Comparison of ENCODE assay signal across 30 cellular contexts in genomic region chr5:132658383-132659302, GRCh38. TPM values are rescaled to one million over a fixed set of nuclear protein-coding genes. Genes with fewer than 3 reads are reported as not detected.
DNase-seq lines count a peak whose midpoint lies in the region; ATAC-seq and TF ChIP-seq lines count a peak whose summit lies in the region.
"Had no signal": no experiment of that assay in that cellular context is flagged by ENCODE, and none has a peak within 500 bp of the region (broad histone marks: within the 10 kb centered on the region; RNA-seq: fewer than 3 reads in every experiment).

No MANE protein-coding gene starts in this region.

- H2AFZ ChIP-seq in GM23338: no peak overlapping the region

- H3K27ac Mint-ChIP-seq in WTC11 (no peak overlapping the region), GM23338 (no peak overlapping the region)
- H3K27ac Mint-ChIP-seq: activated naive CD8-positive, alpha-beta T cell; CD8-positive, alpha-beta T cell; nephron had no signal

- H3K4me1 ChIP-seq in colonic mucosa (peaks cover 4% of the 10 kb centered on the region), GM23338 (ENCODE audit: insufficient read depth) (no peaks in the 10 kb centered on the region; the same call in none of the 2 replicates)
- H3K4me1 ChIP-seq: pancreas had no signal

- intact Hi-C loops in colonic mucosa (cut with DNase I): no loop called here

- peak; percentile 54 for DNase-seq in activated CD8-positive, alpha-beta memory T cell treated with anti-CD3 and anti-CD28 coated beads for 24 hours
- DNase-seq in activated CD8-positive, alpha-beta memory T cell treated with anti-CD3 and anti-CD28 coated beads, Interleukin-2, amount 50 U/mL, for 4 hours: no peak
- DNase-seq in WTC11 (ENCODE audit: low spot score) (no peak), colonic mucosa (peak; percentile 14), putamen (ENCODE audit: low spot score) (peak; percentile 9), NCI-H2029 (lab: John Stamatoyannopoulos, UW) (no peak), GM23338 (ENCODE audit: low spot score) (no peak), SW 1271 (lab: John Stamatoyannopoulos, UW) (no peak)
- DNase-seq: activated CD4-positive, alpha-beta T cell treated with anti-CD3 and anti-CD28 coated beads for 1 hour; activated effector memory CD4-positive, alpha-beta T cell treated with anti-CD3 and anti-CD28 coated beads, Interleukin-2, amount 50 U/mL, for 16 hours; BE2C; CD8-positive, alpha-beta T cell; EL; gastrocnemius medialis; kidney glomerular epithelial cell; mucosa of descending colon; NCI-H1048; NCI-H1694; NCI-H2171; NCI-H510A; pancreas; small intestine; tibial artery had no signal

- H3K36me3 Mint-ChIP-seq in WTC11 (no peaks in the 10 kb centered on the region), GM23338 (ENCODE audit: low read depth) (peaks cover 3% of the 10 kb centered on the region; the same call in 1 of the 3 replicates)
- H3K36me3 Mint-ChIP-seq: activated naive CD8-positive, alpha-beta T cell; CD8-positive, alpha-beta T cell; IgD-negative memory B cell had no signal

- no peak overlapping the region for H3K4me2 ChIP-seq in GM23338

- no peak overlapping the region for H3K9ac ChIP-seq in colonic mucosa (ENCODE audit: low read depth in 2 of 2, low read length in 2 of 2)

- H3K27me3 ChIP-seq in colonic mucosa: peaks cover 18% of the 10 kb centered on the region
- H3K27me3 ChIP-seq in GM23338 (ENCODE audit: insufficient read depth): peaks cover 42% of the 10 kb centered on the region
- H3K27me3 ChIP-seq: BE2C had no signal

- H3K36me3 ChIP-seq in colonic mucosa: no peaks in the 10 kb centered on the region
- H3K36me3 ChIP-seq in GM23338 (ENCODE audit: insufficient read depth): no peaks in the 10 kb centered on the region
- H3K36me3 ChIP-seq: BE2C, gastrocnemius medialis, pancreas, tibial artery had no signal

- no peak overlapping the region for H3K4me3 Mint-ChIP-seq in WTC11
- H3K4me3 Mint-ChIP-seq in GM23338: no peak overlapping the region
- H3K4me3 Mint-ChIP-seq: CD8-positive, alpha-beta T cell; IgD-negative memory B cell had no signal

- H4K20me1 ChIP-seq in GM23338 (replicated peaks; ENCODE audit: insufficient read depth): no peaks in the 10 kb centered on the region

- POLR2A ChIA-PET in WTC11 (lab: Charles Lee): no interaction called here

- peaks cover 42% of the 10 kb centered on the region for H3K27me3 Mint-ChIP-seq in WTC11 (ENCODE audit: low read depth)
- peaks cover 42% of the 10 kb centered on the region for H3K27me3 Mint-ChIP-seq in GM23338 (ENCODE audit: insufficient read depth, low read depth, poor library complexity)

- H3K4me1 Mint-ChIP-seq in WTC11 (peaks cover 12% of the 10 kb centered on the region), GM23338 (peaks cover 8% of the 10 kb centered on the region)

- no peaks in the 10 kb centered on the region for H3K9me2 ChIP-seq in GM23338 (ENCODE audit: insufficient read depth)

- H3K27ac ChIP-seq in colonic mucosa (no peak overlapping the region), GM23338 (ENCODE audit: low read depth) (no peak overlapping the region)
- H3K27ac ChIP-seq: gastrocnemius medialis, pancreas, RWPE1, tibial artery had no signal

- H3K79me2 ChIP-seq in GM23338 (replicated peaks; ENCODE audit: insufficient read depth): no peaks in the 10 kb centered on the region

- H3K9me3 Mint-ChIP-seq in WTC11: no peaks in the 10 kb centered on the region
- no peaks in the 10 kb centered on the region; the same call in 1 of the 3 replicates for H3K9me3 Mint-ChIP-seq in GM23338
- H3K9me3 Mint-ChIP-seq: CD8-positive, alpha-beta T cell; IgD-negative memory B cell; nephron had no signal

- TF ChIP-seq CTCF in WTC11 (IDR thresholded peaks at IDR 0.05): no peak
- TF ChIP-seq CTCF in colonic mucosa (IDR thresholded peaks at IDR 0.05): no peak
- no peak for TF ChIP-seq CTCF in GM23338 (conservative IDR thresholded peaks at IDR 0.05; ENCODE audit: low read depth in 2 of 2)

- ATAC-seq in WTC11: no peak
- no peak for ATAC-seq in GM23338
- ATAC-seq: CD8-positive, alpha-beta T cell; gastrocnemius medialis; mucosa of descending colon; pancreas had no signal

- CTCF ChIA-PET in WTC11 (lab: Charles Lee): interaction anchor here (0.8 to 1.6 kb wide), 3 partner anchors 19 to 165 kb away, joined by 3 to 4 read pairs (median 3); partner anchors contain the start of gene KIF3A

- H3K9me3 ChIP-seq in colonic mucosa: no peaks in the 10 kb centered on the region
- H3K9me3 ChIP-seq: BE2C, gastrocnemius medialis, mucosa of descending colon, pancreas, tibial artery had no signal

- H3K4me3 ChIP-seq in colonic mucosa (no peak overlapping the region), GM23338 (no peak overlapping the region)
- H3K4me3 ChIP-seq: gastrocnemius medialis, lung, mucosa of descending colon, pancreas, tibial artery had no signal

- H3F3A ChIP-seq in GM23338 (replicated peaks; ENCODE audit: low read depth): 0 out of 2 replicates have a peak, but pooled peaks cover 4% of the 10 kb centered on the region

TF ChIP-seq in WTC11, 78 proteins besides CTCF, POLR2A, EP300 and RAD21:
- TF ChIP-seq TEAD1 (CRISPR knock-in tag; IDR thresholded peaks at IDR 0.05): no peak
- TF ChIP-seq GABPB1 (CRISPR knock-in tag; IDR thresholded peaks at IDR 0.05): peak; percentile 65
TF ChIP-seq in WTC11: peak in this region for 1.

TF ChIP-seq in GM23338, 12 proteins besides CTCF, POLR2A, EP300 and RAD21 (continues in another document):
- no peak for TF ChIP-seq ZNF331 (CRISPR knock-in tag; IDR thresholded peaks at IDR 0.05; ENCODE audit: low read depth)
- no peak for TF ChIP-seq POLR2AphosphoS5 (IDR thresholded peaks at IDR 0.05; ENCODE audit: low read depth)
- no peak for TF ChIP-seq CREB1 (CRISPR knock-in tag; IDR thresholded peaks at IDR 0.05; ENCODE audit: low read depth)
- TF ChIP-seq REST (IDR thresholded peaks at IDR 0.05; ENCODE audit: unreplicated experiment): no peak
- no peak for TF ChIP-seq JUNB (IDR thresholded peaks at IDR 0.05; ENCODE audit: unreplicated experiment)
- TF ChIP-seq EZH2 (IDR thresholded peaks at IDR 0.05; ENCODE audit: low read depth, unreplicated experiment): no peak
- TF ChIP-seq STAT1 (IDR thresholded peaks at IDR 0.05; ENCODE audit: unreplicated experiment): no peak

RNA-seq across cellular contexts. Expression of gene IL13, which starts 0.7 kb away (rescaled TPM):
- total RNA-seq in WTC11 (2021) (not detected in 3 replicates), colonic mucosa (not detected)
- total RNA-seq in GM23338 (2014; rRNA removed; shearing (Covaris generic)): not detected in 2 replicates
- not detected in 2 replicates for polyA plus RNA-seq in GM23338 (2016; fragmentation: Nextera tagmentation; extraction: Ambion mirVana)
- total RNA-seq: aorta; CD8-positive, alpha-beta T cell; fibroblast of lung; gastrocnemius medialis; lung; mucosa of descending colon; pancreas had no signal
- polyA plus RNA-seq: fibroblast of lung, IgD-negative memory B cell had no signal

RNA-seq across cellular contexts. Expression of gene IL4, which starts 15.1 kb away (rescaled TPM):
- not detected in 3 replicates for total RNA-seq in WTC11 (2021)
- not detected for total RNA-seq in colonic mucosa
- total RNA-seq in GM23338 (2014; rRNA removed; shearing (Covaris generic)): not detected in 2 replicates
- polyA plus RNA-seq in GM23338 (2016; fragmentation: Nextera tagmentation; extraction: Ambion mirVana): not detected in 2 replicates
- total RNA-seq: aorta; CD8-positive, alpha-beta T cell; fibroblast of lung; gastrocnemius medialis; lung; mucosa of descending colon; pancreas had no signal
- polyA plus RNA-seq: aorta, fibroblast of lung, IgD-negative memory B cell, lung, pancreas, small intestine had no signal

Comparison
In these comparisons a context has a peak if more than half of its experiments do, and no peak if none do; other contexts are left out.
1. DNase-seq: peak in activated CD8-positive, alpha-beta memory T cell treated with anti-CD3 and anti-CD28 coated beads for 24 hours (single experiment), colonic mucosa (single experiment) and putamen (single experiment); none in activated CD8-positive, alpha-beta memory T cell treated with anti-CD3 and anti-CD28 coated beads, Interleukin-2, amount 50 U/mL, for 4 hours (single experiment), WTC11 (single experiment), NCI-H2029 (single experiment), GM23338 (single experiment) and SW 1271 (0 of 2).